Comparison of ENCODE assay signal across 16 cellular contexts in genomic region chr6:75065524-75065923, GRCh38.
DNase-seq lines count a peak whose midpoint lies in the region; ATAC-seq and TF ChIP-seq lines count a peak whose summit lies in the region.
"Had no signal": no experiment of that assay in that cellular context is flagged by ENCODE, and none has a peak within 500 bp of the region (broad histone marks: within the 10 kb centered on the region; RNA-seq: fewer than 3 reads in every experiment).

No MANE protein-coding gene starts in this region.

- ATAC-seq in GM18867 (IDR thresholded peaks at IDR 0.05; ENCODE audit: unreplicated experiment), result peak; percentile 41
- ATAC-seq in HG02678 (IDR thresholded peaks at IDR 0.05; ENCODE audit: unreplicated experiment), result no peak
- ATAC-seq in GM19467 (IDR thresholded peaks at IDR 0.05; ENCODE audit: unreplicated experiment), result no peak
- ATAC-seq: effector memory CD8-positive, alpha-beta T cell had no signal

- H3K9me3 ChIP-seq in hepatocyte (ENCODE audit: low read depth), result no peaks in the 10 kb centered on the region
- H3K9me3 ChIP-seq: SJSA1, thyroid gland had no signal

- H3K27ac Mint-ChIP-seq in activated T-cell treated with anti-CD3 and anti-CD28 coated beads, Interleukin-2, amount 50 U/mL, for 24 hours, result no peak overlapping the region
- H3K27ac Mint-ChIP-seq: activated CD4-positive, alpha-beta T cell treated with anti-CD3 and anti-CD28 coated beads, Interleukin-2, amount 10 ng/mL, durations not matched to agents 24 days and 14 days; CD14-positive monocyte; effector memory CD8-positive, alpha-beta T cell had no signal

- no peak overlapping the region for H3K4me2 ChIP-seq in hepatocyte

- H3K79me2 ChIP-seq in hepatocyte, result no peaks in the 10 kb centered on the region

- H3K27me3 Mint-ChIP-seq in activated T-cell treated with anti-CD3 and anti-CD28 coated beads, Interleukin-2, amount 50 U/mL, for 24 hours, result no peaks in the 10 kb centered on the region
- H3K27me3 Mint-ChIP-seq: activated CD4-positive, alpha-beta T cell treated with anti-CD3 and anti-CD28 coated beads, Interleukin-2, amount 10 ng/mL, durations not matched to agents 24 days and 14 days; effector memory CD8-positive, alpha-beta T cell had no signal

- H3K36me3 ChIP-seq in hepatocyte (replicated peaks; ENCODE audit: insufficient read depth, low read depth), result no peaks in the 10 kb centered on the region
- H3K36me3 ChIP-seq: SJSA1, thyroid gland had no signal

- no peaks in the 10 kb centered on the region for H4K20me1 ChIP-seq in hepatocyte (ENCODE audit: insufficient read depth, poor library complexity, severe bottlenecking)

- peak; percentile 22 for TF ChIP-seq CTCF in hepatocyte (IDR thresholded peaks at IDR 0.05; ENCODE audit: poor library complexity)

- H3K36me3 Mint-ChIP-seq in activated T-cell treated with anti-CD3 and anti-CD28 coated beads, Interleukin-2, amount 50 U/mL, for 24 hours (ENCODE audit: low read depth), result no peaks in the 10 kb centered on the region
- H3K36me3 Mint-ChIP-seq: CD14-positive monocyte had no signal

- no peaks in the 10 kb centered on the region for H3K9me2 ChIP-seq in hepatocyte (replicated peaks; ENCODE audit: insufficient read depth)

- H3K27ac ChIP-seq in hepatocyte, result no peak overlapping the region
- H3K27ac ChIP-seq: SJSA1, thyroid gland had no signal

- no peaks in the 10 kb centered on the region for H3K9me3 Mint-ChIP-seq in activated T-cell treated with anti-CD3 and anti-CD28 coated beads, Interleukin-2, amount 50 U/mL, for 24 hours
- H3K9me3 Mint-ChIP-seq: activated CD4-positive, alpha-beta T cell treated with anti-CD3 and anti-CD28 coated beads, Interleukin-2, amount 10 ng/mL, durations not matched to agents 24 days and 14 days had no signal

- no peaks in the 10 kb centered on the region for H3K4me1 ChIP-seq in hepatocyte (ENCODE audit: insufficient read depth)
- H3K4me1 ChIP-seq: SJSA1, thyroid gland had no signal

- H3K4me3 Mint-ChIP-seq in activated T-cell treated with anti-CD3 and anti-CD28 coated beads, Interleukin-2, amount 50 U/mL, for 24 hours, result no peak overlapping the region
- H3K4me3 Mint-ChIP-seq: activated CD4-positive, alpha-beta T cell treated with anti-CD3 and anti-CD28 coated beads, Interleukin-2, amount 10 ng/mL, durations not matched to agents 24 days and 14 days; CD14-positive monocyte; effector memory CD8-positive, alpha-beta T cell; neural crest cell had no signal

- DNase-seq in A172 (ENCODE audit: low spot score) (peak; percentile 29), SK-N-DZ (ENCODE audit: low spot score) (peak; percentile 13), hepatocyte (ENCODE audit: low spot score) (peak; percentile 25), NCI-H2171 (lab: John Stamatoyannopoulos, UW) (no peak)
- no peak for DNase-seq in activated T-cell treated with anti-CD3 and anti-CD28 coated beads, Interleukin-2, amount 50 U/mL, for 24 hours
- DNase-seq: activated CD4-positive, alpha-beta T cell treated with anti-CD3 and anti-CD28 coated beads, Interleukin-2, amount 10 ng/mL, durations not matched to agents 24 days and 14 days; effector memory CD8-positive, alpha-beta T cell; NCI-H2029 treated with DMSO at 0.1 percent for 48 hours; stimulated activated CD4-positive, alpha-beta T cell treated with anti-CD3 and anti-CD28 coated beads, Interleukin-4, amount 100 ng/mL, for 1 hour had no signal

- H3K27me3 ChIP-seq in hepatocyte, result no peaks in the 10 kb centered on the region
- H3K27me3 ChIP-seq: SJSA1, thyroid gland had no signal

- no peaks in the 10 kb centered on the region for H3K4me1 Mint-ChIP-seq in activated T-cell treated with anti-CD3 and anti-CD28 coated beads, Interleukin-2, amount 50 U/mL, for 24 hours (ENCODE audit: low read depth)
- H3K4me1 Mint-ChIP-seq: activated CD4-positive, alpha-beta T cell treated with anti-CD3 and anti-CD28 coated beads, Interleukin-2, amount 10 ng/mL, durations not matched to agents 24 days and 14 days; CD14-positive monocyte had no signal

- 28% methylated on average over 5 of the region's 5 CpGs for WGBS in hepatocyte (ENCODE audit: low lambda C conversion rate, missing lambda C conversion rate)

- H3K4me3 ChIP-seq in hepatocyte, result no peak overlapping the region
- H3K4me3 ChIP-seq: SJSA1, thyroid gland had no signal

- H2AFZ ChIP-seq in hepatocyte, result no peak overlapping the region

Comparison
In these comparisons a context has a peak if more than half of its experiments do, and no peak if none do; other contexts are left out.
1. DNase-seq: peak in A172 (single experiment), SK-N-DZ (single experiment) and hepatocyte (single experiment); none in activated T-cell treated with anti-CD3 and anti-CD28 coated beads, Interleukin-2, amount 50 U/mL, for 24 hours (single experiment) and NCI-H2171 (single experiment).